ENCODE assay signal across 9 cellular contexts in the genomic region with DNA sequence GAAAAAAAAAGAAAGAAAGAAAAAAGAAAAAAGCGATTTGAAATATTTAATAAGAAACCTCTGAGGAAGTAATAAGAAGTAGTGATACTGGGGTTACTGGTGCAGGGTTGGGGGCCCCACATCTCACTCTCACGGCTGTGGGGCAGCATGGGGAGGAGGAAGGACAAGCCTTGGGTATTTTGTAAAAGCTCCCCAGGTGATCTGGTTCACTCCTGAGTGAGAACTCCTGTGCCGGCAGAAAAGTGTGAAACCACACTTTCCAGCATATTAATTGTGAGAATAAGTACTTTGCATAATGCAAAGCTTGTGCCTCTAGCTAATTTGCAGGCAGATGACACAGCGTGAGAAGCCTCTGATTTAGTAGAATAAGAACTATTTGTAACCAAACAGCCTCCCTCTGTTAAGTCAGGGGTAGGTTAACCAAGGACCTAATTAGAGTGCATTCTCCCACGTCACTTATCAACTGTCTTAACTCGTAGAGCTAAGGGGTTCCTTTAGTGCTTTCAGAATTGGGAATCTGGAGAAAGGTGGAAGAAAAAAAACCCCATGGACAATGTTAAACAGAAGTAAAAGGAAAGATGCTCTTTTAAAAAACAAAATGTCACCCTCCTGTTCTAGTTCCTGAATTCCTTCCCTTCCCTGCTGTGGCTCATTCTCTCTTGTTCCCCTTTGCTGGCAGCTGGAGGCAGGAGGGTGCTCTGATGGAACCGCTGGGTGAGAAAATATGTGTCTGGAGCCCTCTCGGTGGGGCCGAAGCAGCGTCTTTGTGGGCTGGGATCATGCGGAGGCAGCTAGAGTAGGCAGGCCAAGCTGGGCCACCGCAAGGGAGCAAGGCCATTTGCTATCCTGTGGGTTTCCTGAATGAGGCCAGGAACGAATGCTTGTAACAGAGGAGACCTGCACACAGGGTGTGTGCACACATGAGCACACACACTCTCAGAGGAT.
DNase-seq lines count a peak whose midpoint lies in the region; ATAC-seq and TF ChIP-seq lines count a peak whose summit lies in the region.
"Had no signal": no experiment of that assay in that cellular context is flagged by ENCODE, and none has a peak within 500 bp of the region (broad histone marks: within the 10 kb centered on the region; RNA-seq: fewer than 3 reads in every experiment).

No MANE protein-coding gene starts in this region.

- peaks cover 52% of the 10 kb centered on the region for H3K36me3 Mint-ChIP-seq in activated CD4-positive, alpha-beta T cell treated with anti-CD3 and anti-CD28 coated beads, Interleukin-2, amount 10 ng/mL, durations not matched to agents 7 days and 5 days (ENCODE audit: low read depth)
- no peaks in the 10 kb centered on the region for H3K36me3 Mint-ChIP-seq in glutamatergic neuron (ENCODE audit: unreplicated experiment)
- H3K36me3 Mint-ChIP-seq in stimulated activated naive B cell treated with anti-CD40 and anti-IgM and Interleukin-4, amounts not matched to agents 10 μg/mL and 1 μg/mL and 100 μg/mL, for 72 hours = peaks cover 28 to 45% of the 10 kb centered on the region in 2 donors

- DNase-seq in activated CD4-positive, alpha-beta T cell treated with anti-CD3 and anti-CD28 coated beads, Interleukin-2, amount 10 ng/mL, durations not matched to agents 7 days and 5 days = peak; percentile 47
- DNase-seq in glutamatergic neuron = no peak
- DNase-seq in stimulated activated naive B cell treated with anti-CD40 and anti-IgM and Interleukin-4, amounts not matched to agents 10 μg/mL and 1 μg/mL and 100 μg/mL, for 72 hours = peak; percentile 44
- no peak for DNase-seq in prostate gland (ENCODE audit: low spot score)
- no peak for DNase-seq in adrenal gland
- no peak for DNase-seq in PC-3

- TF ChIP-seq CTCF in glutamatergic neuron (IDR thresholded peaks at IDR 0.05; ENCODE audit: partially characterized antibody, unreplicated experiment) (no peak), prostate gland (IDR thresholded peaks at IDR 0.05) (no peak), adrenal gland (IDR thresholded peaks at IDR 0.05) (no peak), PC-3 (conservative IDR thresholded peaks at IDR 0.05; ENCODE audit: low read depth, low read length) (no peak)

- no peak overlapping the region for H3K4me2 ChIP-seq in PC-3 (ENCODE audit: low read length)
- H3K4me2 ChIP-seq: PC-9 had no signal

- H3K27ac Mint-ChIP-seq in activated CD4-positive, alpha-beta T cell treated with anti-CD3 and anti-CD28 coated beads, Interleukin-2, amount 10 ng/mL, durations not matched to agents 7 days and 5 days = peak overlapping the region; percentile 91
- H3K27ac Mint-ChIP-seq in glutamatergic neuron (ENCODE audit: unreplicated experiment) = peak overlapping the region; percentile 88
- H3K27ac Mint-ChIP-seq in stimulated activated naive B cell treated with anti-CD40 and anti-IgM and Interleukin-4, amounts not matched to agents 10 μg/mL and 1 μg/mL and 100 μg/mL, for 72 hours = peak overlapping the region; percentile 95

- H3K9me2 ChIP-seq in PC-3 (replicated peaks; ENCODE audit: low read length) = no peaks in the 10 kb centered on the region

- no peaks in the 10 kb centered on the region for H3K4me1 ChIP-seq in prostate gland (replicated peaks)
- H3K4me1 ChIP-seq in adrenal gland (replicated peaks in 1 of 2) = peaks cover 0 to 16% of the 10 kb centered on the region in 2 donors
- no peaks in the 10 kb centered on the region for H3K4me1 ChIP-seq in PC-3 (ENCODE audit: insufficient read depth, low read length)

- no TSS peak for BruUV-seq in PC-3 (replicated peaks; lab: Mats Ljungman, UMichigan)

- POLR2A ChIA-PET in activated CD4-positive, alpha-beta T cell treated with anti-CD3 and anti-CD28 coated beads, Interleukin-2, amount 10 ng/mL, durations not matched to agents 7 days and 5 days (lab: Charles Lee) = interaction anchor here (0.6 kb wide), 1 partner anchor 39 kb away, joined by 5 read pairs; no protein-coding TSS in a partner anchor
- POLR2A ChIA-PET in PC-3 (lab: Charles Lee; ENCODE audit: unreplicated experiment) = no interaction called here

- WGBS in prostate gland = 86% methylated on average over 13 of the region's 13 CpGs
- WGBS in adrenal gland, 4 donors = 79 to 86% (median 81%) methylated on average over 13 of the region's 13 CpGs

- H3K4me3 ChIP-seq in prostate gland (no peak overlapping the region), adrenal gland (no peak overlapping the region), PC-3 (ENCODE audit: low read length) (no peak overlapping the region)
- H3K4me3 ChIP-seq: PC-9 had no signal

- H3K27ac ChIP-seq in prostate gland (no peak overlapping the region), adrenal gland (no peak overlapping the region), PC-3 (ENCODE audit: low read length) (no peak overlapping the region)
- H3K27ac ChIP-seq: PC-9 had no signal

- intact Hi-C loops in prostate gland (cut with DNase I) = no loop called here
- intact Hi-C loops in adrenal gland (cut with DNase I) = no loop called here
- intact Hi-C loops in PC-3 (cut with micrococcal nuclease) = no loop called here

- CTCF ChIA-PET in activated CD4-positive, alpha-beta T cell treated with anti-CD3 and anti-CD28 coated beads, Interleukin-2, amount 10 ng/mL, durations not matched to agents 7 days and 5 days (lab: Charles Lee) = interaction anchor here (0.7 to 3.9 kb wide), 13 partner anchors 10 to 229 kb away, joined by 3 to 23 read pairs (median 3); no protein-coding TSS in a partner anchor
- CTCF ChIA-PET in PC-3 (lab: Charles Lee) = no interaction called here

- no peak overlapping the region for H2AFZ ChIP-seq in PC-3 (ENCODE audit: low read length)
- H2AFZ ChIP-seq: PC-9 had no signal

- peak overlapping the region; percentile 17 for H3K4me3 Mint-ChIP-seq in activated CD4-positive, alpha-beta T cell treated with anti-CD3 and anti-CD28 coated beads, Interleukin-2, amount 10 ng/mL, durations not matched to agents 7 days and 5 days
- H3K4me3 Mint-ChIP-seq in glutamatergic neuron (ENCODE audit: unreplicated experiment) = peak overlapping the region; percentile 5
- peak overlapping the region; percentile 46 to 72 for H3K4me3 Mint-ChIP-seq in stimulated activated naive B cell treated with anti-CD40 and anti-IgM and Interleukin-4, amounts not matched to agents 10 μg/mL and 1 μg/mL and 100 μg/mL, for 72 hours

- H3K9me3 Mint-ChIP-seq in activated CD4-positive, alpha-beta T cell treated with anti-CD3 and anti-CD28 coated beads, Interleukin-2, amount 10 ng/mL, durations not matched to agents 7 days and 5 days = peaks cover 6% of the 10 kb centered on the region
- H3K9me3 Mint-ChIP-seq in glutamatergic neuron (ENCODE audit: unreplicated experiment) = peaks cover 12% of the 10 kb centered on the region
- H3K9me3 Mint-ChIP-seq in stimulated activated naive B cell treated with anti-CD40 and anti-IgM and Interleukin-4, amounts not matched to agents 10 μg/mL and 1 μg/mL and 100 μg/mL, for 72 hours = peaks cover 0 to 4% of the 10 kb centered on the region in 2 donors

- no peaks in the 10 kb centered on the region for H3K9me3 ChIP-seq in prostate gland
- no peaks in the 10 kb centered on the region for H3K9me3 ChIP-seq in adrenal gland (replicated peaks in 1 of 3)
- H3K9me3 ChIP-seq in PC-3 (ENCODE audit: low read length) = no peaks in the 10 kb centered on the region

- no peaks in the 10 kb centered on the region for H3K36me3 ChIP-seq in prostate gland
- H3K36me3 ChIP-seq in adrenal gland (replicated peaks in 1 of 2) = no peaks in the 10 kb centered on the region
- H3K36me3 ChIP-seq in PC-3 (ENCODE audit: low read depth, low read length) = no peaks in the 10 kb centered on the region

- H3K27me3 ChIP-seq in prostate gland (replicated peaks; ENCODE audit: insufficient read depth) (no peaks in the 10 kb centered on the region), adrenal gland (no peaks in the 10 kb centered on the region), PC-3 (ENCODE audit: low read length) (no peaks in the 10 kb centered on the region)

- H4K20me1 ChIP-seq in PC-3 (ENCODE audit: low read length) = no peaks in the 10 kb centered on the region

- H3K9ac ChIP-seq in PC-3 (ENCODE audit: low read length) = no peak overlapping the region

- no peaks in the 10 kb centered on the region for H3K27me3 Mint-ChIP-seq in activated CD4-positive, alpha-beta T cell treated with anti-CD3 and anti-CD28 coated beads, Interleukin-2, amount 10 ng/mL, durations not matched to agents 7 days and 5 days
- H3K27me3 Mint-ChIP-seq in glutamatergic neuron (ENCODE audit: unreplicated experiment) = peaks cover 10% of the 10 kb centered on the region
- no peaks in the 10 kb centered on the region for H3K27me3 Mint-ChIP-seq in stimulated activated naive B cell treated with anti-CD40 and anti-IgM and Interleukin-4, amounts not matched to agents 10 μg/mL and 1 μg/mL and 100 μg/mL, for 72 hours

- no peaks in the 10 kb centered on the region for H3K79me2 ChIP-seq in PC-3 (ENCODE audit: low read length)

- H3F3A ChIP-seq in PC-3 (ENCODE audit: low read length, unreplicated experiment) = no peaks in the 10 kb centered on the region

- TF ChIP-seq POLR2A in prostate gland (IDR thresholded peaks at IDR 0.05) (no peak), adrenal gland (IDR thresholded peaks at IDR 0.05) (no peak)

- ATAC-seq in GM19397 (IDR thresholded peaks at IDR 0.05; ENCODE audit: unreplicated experiment) (peak; percentile 80), HG03066 (IDR thresholded peaks at IDR 0.05; ENCODE audit: low read depth, unreplicated experiment) (peak; percentile 74), PC-3 (no peak)
- ATAC-seq in stimulated activated naive B cell treated with anti-CD40 and anti-IgM and Interleukin-4, amounts not matched to agents 10 μg/mL and 1 μg/mL and 100 μg/mL, for 72 hours (replicated peaks) = peak; percentile 73 to 81

- peaks cover 100% of the 10 kb centered on the region for H3K4me1 Mint-ChIP-seq in activated CD4-positive, alpha-beta T cell treated with anti-CD3 and anti-CD28 coated beads, Interleukin-2, amount 10 ng/mL, durations not matched to agents 7 days and 5 days
- peaks cover 67% of the 10 kb centered on the region for H3K4me1 Mint-ChIP-seq in glutamatergic neuron (ENCODE audit: low read depth, unreplicated experiment)
- peaks cover 65 to 100% of the 10 kb centered on the region in 2 donors for H3K4me1 Mint-ChIP-seq in stimulated activated naive B cell treated with anti-CD40 and anti-IgM and Interleukin-4, amounts not matched to agents 10 μg/mL and 1 μg/mL and 100 μg/mL, for 72 hours

Comparison
In these comparisons a context has a peak if more than half of its experiments do, and no peak if none do; other contexts are left out.
1. DNase-seq: peak in activated CD4-positive, alpha-beta T cell treated with anti-CD3 and anti-CD28 coated beads, Interleukin-2, amount 10 ng/mL, durations not matched to agents 7 days and 5 days (single experiment) and stimulated activated naive B cell treated with anti-CD40 and anti-IgM and Interleukin-4, amounts not matched to agents 10 μg/mL and 1 μg/mL and 100 μg/mL, for 72 hours (single experiment); none in glutamatergic neuron (single experiment), prostate gland (single experiment), adrenal gland (0 of 7) and PC-3 (single experiment).
2. H3K4me3 Mint-ChIP-seq: peak in every context shown above with its lines; median percentile 59 in stimulated activated naive B cell treated with anti-CD40 and anti-IgM and Interleukin-4, amounts not matched to agents 10 μg/mL and 1 μg/mL and 100 μg/mL, for 72 hours; 17 in activated CD4-positive, alpha-beta T cell treated with anti-CD3 and anti-CD28 coated beads, Interleukin-2, amount 10 ng/mL, durations not matched to agents 7 days and 5 days; 5 in glutamatergic neuron.
3. Peak in every context shown above with its lines, with median percentiles within 50 percentile points of each other: H3K27ac Mint-ChIP-seq.